8 cellular contexts compared by ENCODE assay signal in genomic region chr16:22195695-22196558, GRCh38. TPM values are rescaled to one million over a fixed set of nuclear protein-coding genes. Genes with fewer than 3 reads are reported as not detected.
A peak's percentile ranks its signal among the peaks of the same experiment; 100 is the strongest.
DNase-seq lines count a peak whose midpoint lies in the region; ATAC-seq and TF ChIP-seq lines count a peak whose summit lies in the region.

No MANE protein-coding gene starts in this region.

- intact Hi-C loops in spleen (cut with DNase I; ENCODE audit: low total_unique reads): no loop called here

- H3K27ac ChIP-seq in spleen: peak overlapping the region; percentile 67 to 87 (median 82)

- peak overlapping the region; percentile 39 to 69 (median 48) for H3K4me3 ChIP-seq in spleen

- no peaks in the 10 kb centered on the region for H3K27me3 ChIP-seq in spleen (replicated peaks in 1 of 7)

- 3 to 5% (median 3%) methylated on average over 39 of the region's 39 CpGs for WGBS in spleen, 5 donors

- ATAC-seq in HG03135 (IDR thresholded peaks at IDR 0.05; ENCODE audit: unreplicated experiment): peak; percentile 25
- peak; percentile 21 to 27 for ATAC-seq in activated CD4-positive, CD25-positive, alpha-beta regulatory T cell treated with anti-CD3 and anti-CD28 coated beads, Interleukin-2, amount 50 U/mL, for 24 hours
- no peak for ATAC-seq in GM19397 (IDR thresholded peaks at IDR 0.05; ENCODE audit: unreplicated experiment)

- TF ChIP-seq POLR2A in spleen (IDR thresholded peaks at IDR 0.05): peak in 2 of 3 donors; percentile 4 to 27

- H3K9me3 ChIP-seq in spleen: no peaks in the 10 kb centered on the region

- H3K4me1 ChIP-seq in spleen: peaks cover 21 to 74% (median 59%) of the 10 kb centered on the region in 6 donors

- no peaks in the 10 kb centered on the region for H3K36me3 ChIP-seq in spleen

- peak; percentile 59 to 94 (median 85) for TF ChIP-seq CTCF in spleen (IDR thresholded peaks at IDR 0.05 in 8 of 11, conservative IDR thresholded peaks at IDR 0.05 in 3 of 11)

- peak; percentile 82 for DNase-seq in ELR (ENCODE audit: low read depth)
- DNase-seq in NCI-H446 treated with DMSO at 0.1 percent for 48 hours (lab: John Stamatoyannopoulos, UW): peak; percentile 79
- peak; percentile 89 for DNase-seq in central memory CD4-positive, alpha-beta T cell
- peak; percentile 94 for DNase-seq in islet precursor cell
- DNase-seq in spleen: peak; percentile 95

RNA-seq across cellular contexts. Expression of gene EEF2K, which starts 10.2 kb away (rescaled TPM):
- 10 to 100 TPM; 19.5 to 37.7 (median 27.5) TPM for total RNA-seq in spleen
- polyA plus RNA-seq in spleen: 1 to 10 TPM; 2.4 to 5.8 (median 2.6) TPM

RNA-seq across cellular contexts. Expression of gene SDR42E2, which starts 33.6 kb away (rescaled TPM):
- total RNA-seq in spleen: under 1 TPM in 2 of 7 donors, not detected in 5; 0.16 to 0.24 TPM
- under 1 TPM; 0.09 to 0.14 (median 0.10) TPM for polyA plus RNA-seq in spleen
